Comparison of ENCODE assay signal across 9 cellular contexts in the genomic region with DNA sequence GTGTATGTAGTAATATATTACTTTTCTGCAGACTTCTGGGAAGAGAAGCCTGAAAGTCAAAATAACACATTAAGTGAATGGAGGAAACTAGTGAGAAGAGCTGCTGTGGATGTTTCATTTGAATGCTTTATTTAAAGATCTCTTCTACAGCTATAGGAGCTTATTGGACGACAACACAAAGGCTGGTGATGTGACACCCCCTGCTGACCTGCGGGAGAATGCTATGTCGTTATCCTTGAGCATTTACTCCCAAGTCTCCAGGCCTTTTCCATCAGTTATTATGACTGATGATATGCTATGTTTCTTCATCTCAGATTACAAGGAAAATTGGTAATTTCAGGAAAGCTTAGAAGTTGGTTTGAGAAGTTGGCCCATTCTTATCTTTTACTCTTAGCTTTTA. TPM values are rescaled to one million over a fixed set of nuclear protein-coding genes. Genes with fewer than 3 reads are reported as not detected.
DNase-seq lines count a peak whose midpoint lies in the region; ATAC-seq and TF ChIP-seq lines count a peak whose summit lies in the region.
"Had no signal": no experiment of that assay in that cellular context is flagged by ENCODE, and none has a peak within 500 bp of the region (broad histone marks: within the 10 kb centered on the region; RNA-seq: fewer than 3 reads in every experiment).

No MANE protein-coding gene starts in this region.

- H3K4me1 ChIP-seq in NT2/D1 (ENCODE audit: insufficient read depth, insufficient read length) (no peaks in the 10 kb centered on the region), fibroblast of lung (ENCODE audit: control insufficient read depth, extremely low read depth, insufficient read depth, low read length) (no peaks in the 10 kb centered on the region)

- CTCF ChIA-PET in AG04449 (lab: Yijun Ruan, JAX): interaction anchor here (0.6 to 1.6 kb wide), 9 partner anchors 9 to 431 kb away, joined by 3 to 5 read pairs (median 4); a partner anchor contains a TSS

- H3K79me2 ChIP-seq in fibroblast of lung (ENCODE audit: control insufficient read depth, insufficient read depth, low read length): no peaks in the 10 kb centered on the region

- POLR2A ChIA-PET in AG04449 (lab: Yijun Ruan, JAX): no interaction called here

- TF ChIP-seq CTCF in AG04449 (IDR thresholded peaks at IDR 0.05; ENCODE audit: insufficient read depth, low read length, missing control alignments) (peak; percentile 12), fibroblast of lung (conservative IDR thresholded peaks at IDR 0.05 in 1 of 2, IDR thresholded peaks at IDR 0.05 in 1 of 2; ENCODE audit: low read depth in 1 of 2, low read length in 2 of 2) (peak in 1 of 2 donors; percentile 13)

- peak; percentile 50 for ATAC-seq in GM18502 (IDR thresholded peaks at IDR 0.05; ENCODE audit: poor library complexity, unreplicated experiment)

- no peaks in the 10 kb centered on the region for H4K20me1 ChIP-seq in fibroblast of lung (ENCODE audit: control insufficient read depth, extremely low read depth, insufficient read depth, low read length)

- H3K27me3 ChIP-seq in NT2/D1 (ENCODE audit: insufficient read depth, insufficient read length) (no peaks in the 10 kb centered on the region), fibroblast of lung (ENCODE audit: control insufficient read depth, insufficient read depth, low read length) (no peaks in the 10 kb centered on the region)

- H3K9me3 ChIP-seq in NT2/D1 (ENCODE audit: insufficient read depth, low read length) (no peaks in the 10 kb centered on the region), fibroblast of lung (ENCODE audit: control insufficient read depth, insufficient read depth, low read depth, low read length) (no peaks in the 10 kb centered on the region)

- DNase-seq in AG04449 (ENCODE audit: low read depth, low spot score) (no peak), NT2/D1 (ENCODE audit: low read depth, low spot score) (peak; percentile 30), fibroblast of lung (ENCODE audit: low read depth in 2 of 2) (peak; percentile 14 to 22), GM19238 (ENCODE audit: insufficient read length, low spot score) (no peak), AML-193 (lab: John Stamatoyannopoulos, UW) (no peak), substantia nigra (lab: John Stamatoyannopoulos, UW) (no peak), kidney tubule cell (ENCODE audit: low spot score) (no peak)

- no peak overlapping the region for H3K4me2 ChIP-seq in fibroblast of lung (ENCODE audit: extremely low read depth, insufficient read depth, low read length)

- no peaks in the 10 kb centered on the region for H3K36me3 ChIP-seq in NT2/D1 (ENCODE audit: insufficient read depth, insufficient read length, low read length)
- no peaks in the 10 kb centered on the region for H3K36me3 ChIP-seq in fibroblast of lung (ENCODE audit: control insufficient read depth, insufficient read depth, low read length)

- H2AFZ ChIP-seq in fibroblast of lung (ENCODE audit: low read length): no peak overlapping the region

- H3K27ac ChIP-seq in fibroblast of lung (ENCODE audit: insufficient read depth, low read length) (no peak overlapping the region), substantia nigra (ENCODE audit: low read depth, low read length, poor library complexity, severe bottlenecking) (no peak overlapping the region)
- H3K27ac ChIP-seq: HL-60 had no signal

- no peak overlapping the region for H3K9ac ChIP-seq in NT2/D1 (ENCODE audit: insufficient read length, low read depth)
- no peak overlapping the region for H3K9ac ChIP-seq in fibroblast of lung (ENCODE audit: insufficient read depth, low read length)

- no peak overlapping the region for H3K4me3 ChIP-seq in AG04449 (ENCODE audit: low read depth, low read length)
- no peak overlapping the region for H3K4me3 ChIP-seq in NT2/D1 (ENCODE audit: insufficient read length, low read depth)
- no peak overlapping the region for H3K4me3 ChIP-seq in fibroblast of lung (replicated peaks in 1 of 4; ENCODE audit: control extremely low read depth in 1 of 4, insufficient read depth in 1 of 4, low read depth in 3 of 4, low read length in 4 of 4)

RNA-seq across cellular contexts. Expression of a gene that starts 22.3 kb away (rescaled TPM):
- total RNA-seq in fibroblast of lung: 3.9 and 5.8 TPM in 2 replicates
- polyA plus RNA-seq in fibroblast of lung: 2.8 and 5.8 TPM in 2 replicates
- 1.6 and 3.9 TPM in 2 replicates for polyA plus RNA-seq in fibroblast of lung (2012)
- 0.71 and 1.0 TPM in 2 replicates for polyA minus RNA-seq in fibroblast of lung (ENCODE audit: low replicate concordance)

Comparison
In these comparisons a context has a peak if more than half of its experiments do, and no peak if none do; other contexts are left out.
1. DNase-seq: peak in NT2/D1 (single experiment) and fibroblast of lung (2 of 2); none in AG04449 (single experiment), GM19238 (single experiment), AML-193 (0 of 2), substantia nigra (0 of 49) and kidney tubule cell (single experiment).